In genomic region chr14:24052656-24053547, GRCh38 we compare ENCODE assay signal across 10 cellular contexts. TPM values are rescaled to one million over a fixed set of nuclear protein-coding genes. Genes with fewer than 3 reads are reported as not detected.
DNase-seq lines count a peak whose midpoint lies in the region; ATAC-seq, FAIRE-seq and TF ChIP-seq lines count a peak whose summit lies in the region.
"Had no signal": no experiment of that assay in that cellular context is flagged by ENCODE, and none has a peak within 500 bp of the region (broad histone marks: within the 10 kb centered on the region; RNA-seq: fewer than 3 reads in every experiment).

No MANE protein-coding gene starts in this region.

- H4K20me1 ChIP-seq in mammary epithelial cell (ENCODE audit: insufficient read depth, low read length) = no peaks in the 10 kb centered on the region
- H4K20me1 ChIP-seq in osteoblast (ENCODE audit: insufficient read depth, low read length) = no peaks in the 10 kb centered on the region

- ATAC-seq in Panc1 (no peak), upper lobe of right lung (no peak)

- H3K4me3 ChIP-seq in ACC112 (ENCODE audit: low read depth, low read length) (peak overlapping the region; percentile 83), Panc1 (ENCODE audit: low read depth in 2 of 2, low read length in 2 of 2) (peak overlapping the region; percentile 51 to 64), mammary epithelial cell (replicated peaks in 1 of 3; ENCODE audit: insufficient read depth in 1 of 3, low read depth in 2 of 3, low read length in 3 of 3) (peak overlapping the region in 1 of 3 experiments; percentile 29), osteoblast (ENCODE audit: insufficient read depth, low read length) (peak overlapping the region; percentile 74), upper lobe of right lung (peak overlapping the region; percentile 71)

- H2AFZ ChIP-seq in ACC112 (ENCODE audit: low read length, unreplicated experiment) (no peak overlapping the region), mammary epithelial cell (ENCODE audit: low read depth, low read length) (no peak overlapping the region), osteoblast (ENCODE audit: low read length) (no peak overlapping the region)

- H3K27ac ChIP-seq in ACC112 (ENCODE audit: low read depth, low read length) = no peak overlapping the region
- H3K27ac ChIP-seq in Panc1 (ENCODE audit: low read length) = no peak overlapping the region
- H3K27ac ChIP-seq in mammary epithelial cell (ENCODE audit: insufficient read depth, low read depth, low read length) = no peak overlapping the region
- H3K27ac ChIP-seq in osteoblast (ENCODE audit: low read depth, low read length) = no peak overlapping the region
- no peak overlapping the region for H3K27ac ChIP-seq in upper lobe of right lung
- H3K27ac ChIP-seq: adrenal gland had no signal

- dilution Hi-C loops in mammary epithelial cell (cut with HindIII; ENCODE audit: low sequenced_read_pairs) = no loop called here

- DNase-seq in Panc1 (ENCODE audit: low read depth, low spot score) (no peak), mammary epithelial cell (no peak), osteoblast (ENCODE audit: insufficient read length, low spot score, missing footprints) (peak; percentile 60), upper lobe of right lung (no peak), RCC 7860 (ENCODE audit: low spot score) (no peak), NCI-H2196 (lab: John Stamatoyannopoulos, UW; ENCODE audit: unreplicated experiment) (no peak), T1000 (lab: John Stamatoyannopoulos, UW) (no peak)

- H3K9me3 ChIP-seq in Panc1 (ENCODE audit: control insufficient read depth, insufficient read depth, low read depth, low read length) (no peaks in the 10 kb centered on the region), mammary epithelial cell (replicated peaks; ENCODE audit: insufficient read depth, low read length) (no peaks in the 10 kb centered on the region), osteoblast (ENCODE audit: low read depth, low read length) (no peaks in the 10 kb centered on the region), upper lobe of right lung (no peaks in the 10 kb centered on the region)
- H3K9me3 ChIP-seq: adrenal gland had no signal

- H3K4me1 ChIP-seq in ACC112 (ENCODE audit: control insufficient read depth, insufficient read depth, low read length, unreplicated experiment) = peaks cover 8% of the 10 kb centered on the region
- H3K4me1 ChIP-seq in Panc1 (ENCODE audit: control insufficient read depth, insufficient read depth, low read length) = no peaks in the 10 kb centered on the region
- H3K4me1 ChIP-seq in mammary epithelial cell (ENCODE audit: insufficient read depth, low read length) = peaks cover 13% of the 10 kb centered on the region
- H3K4me1 ChIP-seq in osteoblast (ENCODE audit: insufficient read depth, low read length) = peaks cover 6% of the 10 kb centered on the region
- peaks cover 14% of the 10 kb centered on the region for H3K4me1 ChIP-seq in upper lobe of right lung

- BruUV-seq in Panc1 (replicated peaks; lab: Mats Ljungman, UMichigan) (no TSS peak), mammary epithelial cell (replicated peaks; lab: Mats Ljungman, UMichigan) (no TSS peak)

- H3K27me3 ChIP-seq in ACC112 (ENCODE audit: insufficient read depth, low read length) = peaks cover 71% of the 10 kb centered on the region
- no peaks in the 10 kb centered on the region; the same call in 1 of the 2 replicates for H3K27me3 ChIP-seq in Panc1 (ENCODE audit: control insufficient read depth, insufficient read depth, low read length)
- H3K27me3 ChIP-seq in mammary epithelial cell (ENCODE audit: insufficient read depth, low read length) = peaks cover 7% of the 10 kb centered on the region
- H3K27me3 ChIP-seq in osteoblast (ENCODE audit: insufficient read depth, low read length) = peaks cover 36% of the 10 kb centered on the region
- no peaks in the 10 kb centered on the region for H3K27me3 ChIP-seq in upper lobe of right lung
- H3K27me3 ChIP-seq: adrenal gland had no signal

- in situ Hi-C loops in Panc1 (cut with HindIII; ENCODE audit: low pct_unique_long_range_greater_than_20kb, low sequenced_read_pairs) = no loop called here
- in situ Hi-C loops in mammary epithelial cell (cut with MboI; ENCODE audit: low sequenced_read_pairs in 2 of 2) = no loop called here

- CTCF ChIA-PET in Panc1 (lab: Charles Lee) (interaction anchor here (1.1 kb wide), 1 partner anchor 421 kb away, joined by 3 read pairs; no protein-coding TSS in a partner anchor), mammary epithelial cell (lab: Charles Lee; ENCODE audit: low non-redundant PET) (interaction anchor here (1.0 kb wide), 1 partner anchor 20 kb away, joined by 3 read pairs; no protein-coding TSS in a partner anchor)

- no peak for TF ChIP-seq CTCF in Panc1 (IDR thresholded peaks at IDR 0.05)
- no peak for TF ChIP-seq CTCF in mammary epithelial cell (conservative IDR thresholded peaks at IDR 0.05 in 1 of 2, IDR thresholded peaks at IDR 0.05 in 1 of 2; ENCODE audit: extremely low read depth in 1 of 2, insufficient read depth in 1 of 2, low read depth in 1 of 2, low read length in 2 of 2)
- TF ChIP-seq CTCF in osteoblast (IDR thresholded peaks at IDR 0.05; ENCODE audit: extremely low read depth, low read depth, low read length) = no peak
- TF ChIP-seq CTCF in upper lobe of right lung (IDR thresholded peaks at IDR 0.05) = no peak

- H3K79me2 ChIP-seq in ACC112 (ENCODE audit: control insufficient read depth, insufficient read depth, low read length, unreplicated experiment) (no peaks in the 10 kb centered on the region), mammary epithelial cell (ENCODE audit: insufficient read depth, low read length) (no peaks in the 10 kb centered on the region), osteoblast (ENCODE audit: insufficient read depth, low read length) (no peaks in the 10 kb centered on the region)

- intact Hi-C loops in Panc1 (cut with micrococcal nuclease; ENCODE audit: unreplicated experiment) = no loop called here
- intact Hi-C loops in mammary epithelial cell (cut with micrococcal nuclease) = no loop called here
- intact Hi-C loops in upper lobe of right lung (cut with DNase I) = loop anchor here (10.0 kb wide), 1 partner anchor 52 kb away; no protein-coding TSS in a partner anchor

- H3K36me3 ChIP-seq in ACC112 (ENCODE audit: insufficient read depth, low read length) = no peaks in the 10 kb centered on the region
- no peaks in the 10 kb centered on the region for H3K36me3 ChIP-seq in Panc1 (ENCODE audit: control insufficient read depth, insufficient read depth, low read length)
- H3K36me3 ChIP-seq in mammary epithelial cell (ENCODE audit: insufficient read depth, low read length) = no peaks in the 10 kb centered on the region
- H3K36me3 ChIP-seq in osteoblast (ENCODE audit: insufficient read depth, low read length) = no peaks in the 10 kb centered on the region
- no peaks in the 10 kb centered on the region for H3K36me3 ChIP-seq in upper lobe of right lung
- H3K36me3 ChIP-seq: adrenal gland had no signal

- no peak overlapping the region for H3K9ac ChIP-seq in mammary epithelial cell (ENCODE audit: insufficient read depth, low read length)

- FAIRE-seq in RCC 7860 (lab: Jason Lieb, UNC) = no peak
- FAIRE-seq: G401.6 had no signal

- POLR2A ChIA-PET in Panc1 (lab: Charles Lee) = no interaction called here

- H3K4me2 ChIP-seq in mammary epithelial cell (ENCODE audit: insufficient read depth, low read depth, low read length) = peak overlapping the region; percentile 100
- H3K4me2 ChIP-seq in osteoblast (ENCODE audit: insufficient read depth, low read length) = peak overlapping the region; percentile 84

- WGBS in mammary epithelial cell (ENCODE audit: low coverage, missing lambda C conversion rate) = 67% methylated on average over 10 of the region's 20 CpGs

RNA-seq across cellular contexts. Expression of gene CARMIL3, which starts 1.1 kb away (rescaled TPM):
- total RNA-seq in Panc1 (2021; ENCODE audit: unreplicated experiment) (0.15 TPM), mammary epithelial cell (under 1 TPM; 0.17 to 0.31 TPM), osteoblast (not detected in 2 replicates), upper lobe of right lung (0.96 TPM)
- polyA plus RNA-seq in Panc1 (2012; ENCODE audit: insufficient read length) = 0.29 TPM
- 0.01 TPM for polyA plus RNA-seq in mammary epithelial cell
- not detected for polyA minus RNA-seq in mammary epithelial cell

RNA-seq across cellular contexts. Expression of gene CPNE6, which starts 18.5 kb away (rescaled TPM):
- total RNA-seq in Panc1 (2021; ENCODE audit: unreplicated experiment) (not detected), mammary epithelial cell (not detected), osteoblast (not detected in 2 replicates), upper lobe of right lung (not detected)
- polyA plus RNA-seq in Panc1 (2012; ENCODE audit: insufficient read length) = not detected
- polyA plus RNA-seq in mammary epithelial cell = not detected
- polyA minus RNA-seq in mammary epithelial cell = not detected

RNA-seq across cellular contexts. Expression of gene PCK2, which starts 41.2 kb away (rescaled TPM):
- total RNA-seq in Panc1 (2021; ENCODE audit: unreplicated experiment) = 24.5 TPM
- 43.8 TPM for polyA plus RNA-seq in Panc1 (2012; ENCODE audit: insufficient read length)
- total RNA-seq in mammary epithelial cell = 100 to 1,000 TPM in 1 of 2 donors, 10 to 100 TPM in 1; 55.5 to 129 TPM
- polyA plus RNA-seq in mammary epithelial cell = 45.2 TPM
- polyA minus RNA-seq in mammary epithelial cell = 27.1 TPM
- 26.2 and 35.1 TPM in 2 replicates for total RNA-seq in osteoblast
- 39.9 TPM for total RNA-seq in upper lobe of right lung
